Comparison of ENCODE assay signal across 2 cellular contexts in the genomic region with DNA sequence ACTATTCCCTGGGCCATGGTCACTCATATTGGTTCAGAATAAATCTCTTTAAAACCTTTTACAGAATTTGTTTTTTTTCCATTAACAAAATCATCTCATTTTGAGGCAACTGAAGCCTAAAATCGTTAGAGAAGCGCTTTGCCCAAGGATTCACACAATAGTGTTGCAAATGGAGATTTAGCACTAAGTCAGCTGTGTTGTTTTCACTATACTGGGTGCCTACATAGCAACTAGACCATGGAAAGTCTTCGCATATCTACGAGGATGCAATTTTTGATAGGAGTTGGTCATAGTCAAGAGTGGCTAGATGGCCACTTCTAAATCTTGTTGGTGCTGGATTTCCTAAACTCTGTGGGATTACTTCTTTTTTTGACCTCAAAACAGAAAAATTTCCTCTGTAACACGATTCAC.
TF ChIP-seq lines count a peak whose summit lies in the region.

No MANE protein-coding gene starts in this region.

TF ChIP-seq in SK-N-SH, 30 proteins besides CTCF, POLR2A, EP300 and RAD21:
- TF ChIP-seq REST (IDR thresholded peaks at IDR 0.05; ENCODE audit: low read depth, low read length) (no peak), GATA2 (CRISPR knock-in tag; IDR thresholded peaks at IDR 0.05) (no peak), NFIC (IDR thresholded peaks at IDR 0.05; ENCODE audit: borderline replicate concordance) (no peak), TEAD4 (IDR thresholded peaks at IDR 0.05; ENCODE audit: borderline replicate concordance, insufficient read depth) (no peak)
- TF ChIP-seq, protein P1, sequence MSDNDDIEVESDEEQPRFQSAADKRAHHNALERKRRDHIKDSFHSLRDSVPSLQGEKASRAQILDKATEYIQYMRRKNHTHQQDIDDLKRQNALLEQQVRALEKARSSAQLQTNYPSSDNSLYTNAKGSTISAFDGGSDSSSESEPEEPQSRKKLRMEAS (IDR thresholded peaks at IDR 0.05; ENCODE audit: low read depth) = no peak
TF ChIP-seq in SK-N-SH: peak in this region for 0.

TF ChIP-seq in SK-N-SH treated with all-trans-retinoic acid at 6 μM for 48 hours, 23 proteins besides CTCF, POLR2A, EP300 and RAD21:
- TF ChIP-seq ISL1 (CRISPR knock-in tag; IDR thresholded peaks at IDR 0.05) (no peak), GLIS3 (CRISPR knock-in tag; IDR thresholded peaks at IDR 0.05) (no peak), PATZ1 (CRISPR knock-in tag; IDR thresholded peaks at IDR 0.05; ENCODE audit: borderline replicate concordance) (no peak), TOX (CRISPR knock-in tag; IDR thresholded peaks at IDR 0.05; ENCODE audit: borderline replicate concordance) (no peak), TCF4 (CRISPR knock-in tag; IDR thresholded peaks at IDR 0.05; ENCODE audit: borderline replicate concordance) (no peak)
